In genomic region chr18:7815797-7816196, GRCh38 we compare ENCODE assay signal across 19 cellular contexts.
DNase-seq lines count a peak whose midpoint lies in the region; ATAC-seq and TF ChIP-seq lines count a peak whose summit lies in the region.
"Had no signal": no experiment of that assay in that cellular context is flagged by ENCODE, and none has a peak within 500 bp of the region (broad histone marks: within the 10 kb centered on the region; RNA-seq: fewer than 3 reads in every experiment).

No MANE protein-coding gene starts in this region.

- TF ChIP-seq EP300 in stomach (IDR thresholded peaks at IDR 0.05), result no peak

- H3K27me3 ChIP-seq in heart left ventricle (no peaks in the 10 kb centered on the region), psoas muscle (ENCODE audit: insufficient read depth in 3 of 3, low read length in 2 of 3) (no peaks in the 10 kb centered on the region), stomach (no peaks in the 10 kb centered on the region)

- H3K9me3 Mint-ChIP-seq in T-helper 2 cell treated with Interferon-gamma antibody and Interleukin-4, amounts not matched to agents 5 μg/mL and 100 μg/mL, for 36 hours, result peaks cover 35% of the 10 kb centered on the region

- H3K4me3 ChIP-seq in heart left ventricle, result no peak overlapping the region
- no peak overlapping the region for H3K4me3 ChIP-seq in psoas muscle
- H3K4me3 ChIP-seq in stomach, result no peak overlapping the region
- H3K4me3 ChIP-seq: A549, GM23338 had no signal

- H3K27ac ChIP-seq in heart left ventricle (peak overlapping the region in 5 of 12 donors; percentile 3 to 31 (median 17)), psoas muscle (peak overlapping the region; percentile 53), stomach (no peak overlapping the region)
- H3K27ac ChIP-seq: 22Rv1, A549, C4-2B, HL-60 had no signal

- DNase-seq in Right ventricle myocardium inferior (ENCODE audit: missing footprints) (no peak), cardiac septum (ENCODE audit: low spot score) (no peak), heart left ventricle (no peak), psoas muscle (no peak), stomach (no peak)
- no peak for DNase-seq in T-helper 2 cell treated with Interferon-gamma antibody and Interleukin-4, amounts not matched to agents 5 μg/mL and 100 μg/mL, for 36 hours (ENCODE audit: low spot score)
- DNase-seq in activated CD4-positive, alpha-beta T cell treated with anti-CD3 and anti-CD28 coated beads, Interleukin-2, amount 50 U/mL, for 48 hours, result no peak
- DNase-seq: AML-193; Caco-2; CD4-positive, alpha-beta T cell; GDM1; H7; HFFc6 had no signal

- H3K4me1 Mint-ChIP-seq in T-helper 2 cell treated with Interferon-gamma antibody and Interleukin-4, amounts not matched to agents 5 μg/mL and 100 μg/mL, for 36 hours (ENCODE audit: low read depth), result no peaks in the 10 kb centered on the region
- H3K4me1 Mint-ChIP-seq: GM23338 had no signal

- H3K27ac Mint-ChIP-seq in T-helper 2 cell treated with Interferon-gamma antibody and Interleukin-4, amounts not matched to agents 5 μg/mL and 100 μg/mL, for 36 hours, result no peak overlapping the region
- H3K27ac Mint-ChIP-seq: CD4-positive, alpha-beta T cell; GM23338; HFFc6 had no signal

- TF ChIP-seq POLR2A in heart left ventricle (IDR thresholded peaks at IDR 0.05) (no peak), stomach (IDR thresholded peaks at IDR 0.05) (no peak)

- H3K36me3 Mint-ChIP-seq in T-helper 2 cell treated with Interferon-gamma antibody and Interleukin-4, amounts not matched to agents 5 μg/mL and 100 μg/mL, for 36 hours (ENCODE audit: low read depth), result no peaks in the 10 kb centered on the region

- H3K4me3 Mint-ChIP-seq in T-helper 2 cell treated with Interferon-gamma antibody and Interleukin-4, amounts not matched to agents 5 μg/mL and 100 μg/mL, for 36 hours, result no peak overlapping the region
- H3K4me3 Mint-ChIP-seq: CD4-positive, alpha-beta T cell; GM23338; HFFc6 had no signal

- no peak for TF ChIP-seq CTCF in heart left ventricle (IDR thresholded peaks at IDR 0.05)
- TF ChIP-seq CTCF in psoas muscle (IDR thresholded peaks at IDR 0.05), result no peak
- no peak for TF ChIP-seq CTCF in stomach (IDR thresholded peaks at IDR 0.05)

- ATAC-seq in Right ventricle myocardium inferior (peak; percentile 24), heart left ventricle (peak in 3 of 4 donors; percentile 14 to 61 (median 41)), psoas muscle (peak; percentile 66 to 84 (median 80))
- ATAC-seq: A549, GM23338, HCT116 had no signal

- intact Hi-C loops in Right ventricle myocardium inferior (cut with DNase I) (loop anchor here (10.0 kb wide), 1 partner anchor 61 kb away; no protein-coding TSS in a partner anchor), cardiac septum (cut with DNase I) (no loop called here), heart left ventricle (cut with DNase I) (no loop called here), psoas muscle (cut with DNase I) (no loop called here), stomach (cut with DNase I; ENCODE audit: low total_unique reads) (no loop called here)

- H3K4me1 ChIP-seq in heart left ventricle (peaks cover 0 to 58% (median 29%) of the 10 kb centered on the region in 12 donors), psoas muscle (peaks cover 38% of the 10 kb centered on the region), stomach (peaks cover 0 to 13% (median 2%) of the 10 kb centered on the region in 4 donors)

- H3K27me3 Mint-ChIP-seq in T-helper 2 cell treated with Interferon-gamma antibody and Interleukin-4, amounts not matched to agents 5 μg/mL and 100 μg/mL, for 36 hours (ENCODE audit: low read depth), result no peaks in the 10 kb centered on the region
- H3K27me3 Mint-ChIP-seq: CD4-positive, alpha-beta T cell had no signal

- peaks cover 0 to 15% (median 0%) of the 10 kb centered on the region in 9 donors for H3K36me3 ChIP-seq in heart left ventricle
- no peaks in the 10 kb centered on the region for H3K36me3 ChIP-seq in psoas muscle (ENCODE audit: insufficient read depth in 1 of 2, low read depth in 1 of 2)
- no peaks in the 10 kb centered on the region for H3K36me3 ChIP-seq in stomach

- H3K9me3 ChIP-seq in heart left ventricle (peaks cover 0 to 31% (median 17%) of the 10 kb centered on the region in 12 donors), psoas muscle (peaks cover 19% of the 10 kb centered on the region), stomach (peaks cover 8 to 21% (median 17%) of the 10 kb centered on the region in 4 donors)

- 56 to 68% (median 62%) methylated on average over 2 of the region's 2 CpGs for WGBS in heart left ventricle, 4 donors
- 42 to 55% (median 43%) methylated on average over 2 of the region's 2 CpGs for WGBS in psoas muscle, 3 donors
- 80 to 96% (median 92%) methylated on average over 2 of the region's 2 CpGs for WGBS in stomach, 5 donors

Comparison
In these comparisons a context has a peak if more than half of its experiments do, and no peak if none do; other contexts are left out.
1. ATAC-seq: peak in every context shown above with its lines; median percentile 80 in psoas muscle; 41 in heart left ventricle; 24 in Right ventricle myocardium inferior.